9 cellular contexts compared by ENCODE assay signal in genomic region chr14:76761198-76761848, GRCh38. TPM values are rescaled to one million over a fixed set of nuclear protein-coding genes. Genes with fewer than 3 reads are reported as not detected.
DNase-seq lines count a peak whose midpoint lies in the region; ATAC-seq, FAIRE-seq and TF ChIP-seq lines count a peak whose summit lies in the region.
"Had no signal": no experiment of that assay in that cellular context is flagged by ENCODE, and none has a peak within 500 bp of the region (broad histone marks: within the 10 kb centered on the region; RNA-seq: fewer than 3 reads in every experiment).

TSS of gene VASH1 (plus strand) at chr14:76761468. CDS start at chr14:76762822, 1,354 bp downstream.

- H2AFZ ChIP-seq in HepG2 (ENCODE audit: low read length): no peak within 1 kb of the TSS

- H3K27ac ChIP-seq in duodenal mucosa (ENCODE audit: low read depth, low read length) (peak within 1 kb of the TSS; percentile 54), HepG2 (ENCODE audit: extremely low read length, insufficient read depth, low read length) (no peak within 1 kb of the TSS)
- H3K27ac ChIP-seq: 22Rv1 had no signal

- H3K79me2 ChIP-seq in HepG2 (ENCODE audit: insufficient read depth, low read length): no peaks in the 10 kb centered on the region

- H3K27me3 ChIP-seq in duodenal mucosa (ENCODE audit: control insufficient read depth in 1 of 2, insufficient read depth in 2 of 2, low read length in 2 of 2) (peaks cover 6 to 10% of the 10 kb centered on the region in 2 donors), HepG2 (ENCODE audit: control insufficient read depth in 1 of 2, insufficient read depth in 2 of 2, low read length in 2 of 2) (peaks cover 2 to 40% of the 10 kb centered on the region in 2 experiments; a peak in 4 of 5 replicates)

- peaks cover 12 to 23% of the 10 kb centered on the region in 2 donors for H3K4me1 ChIP-seq in duodenal mucosa (ENCODE audit: control insufficient read depth in 1 of 2, insufficient read depth in 2 of 2, low read length in 2 of 2)
- H3K4me1 ChIP-seq in HepG2 (ENCODE audit: insufficient read depth, low read length): 0 out of 2 replicates have a peak, but pooled peaks cover 7% of the 10 kb centered on the region

- intact Hi-C loops in HepG2 (cut with micrococcal nuclease; ENCODE audit: unreplicated experiment): no loop called here

- TF ChIP-seq CTCF in HepG2 (CRISPR knock-in tag; IDR thresholded peaks at IDR 0.05): no peak

- H3K9me3 ChIP-seq in duodenal mucosa (ENCODE audit: control insufficient read depth in 1 of 2, low read length in 2 of 2): no peaks in the 10 kb centered on the region
- no peaks in the 10 kb centered on the region for H3K9me3 ChIP-seq in HepG2 (ENCODE audit: low read length)

- CTCF ChIA-PET in HepG2 (lab: Yijun Ruan, JAX; ENCODE audit: low intra/inter-chr PET ratio, low total read pairs): no interaction called here

- DNase-seq in DMS 273 (lab: John Stamatoyannopoulos, UW; ENCODE audit: unreplicated experiment) (peak; percentile 85), DMS 273 treated with DMSO at 0.1 percent for 48 hours (lab: John Stamatoyannopoulos, UW) (no peak), NCI-H1694 treated with DMSO at 0.1 percent for 48 hours (lab: John Stamatoyannopoulos, UW) (peak; percentile 72), HepG2 (ENCODE audit: low spot score) (no peak)
- DNase-seq in activated CD4-positive, alpha-beta T cell treated with anti-CD3 and anti-CD28 coated beads, Interleukin-2, amount 50 U/mL, for 4 hours: peak; percentile 28 to 30
- peak; percentile 60 for DNase-seq in stimulated activated CD4-positive, alpha-beta T cell treated with anti-CD3 and anti-CD28 coated beads, Interleukin-4, amount 100 ng/mL, for 1 hour

- H3K9ac ChIP-seq in duodenal mucosa (ENCODE audit: low read depth in 1 of 2, low read length in 2 of 2): peak within 1 kb of the TSS; percentile 43 to 55
- no peak within 1 kb of the TSS for H3K9ac ChIP-seq in HepG2 (ENCODE audit: insufficient read depth, low read depth, low read length)

- TF ChIP-seq RAD21 in HepG2 (CRISPR knock-in tag; IDR thresholded peaks at IDR 0.05): no peak

- TF ChIP-seq POLR2A in HepG2 (IDR thresholded peaks at IDR 0.05; ENCODE audit: insufficient read depth in 1 of 2, low read depth in 2 of 2, low read length in 2 of 2): no peak

- H3K36me3 ChIP-seq in duodenal mucosa (ENCODE audit: control insufficient read depth in 1 of 2, insufficient read depth in 2 of 2, low read length in 2 of 2) (no peaks in the 10 kb centered on the region), HepG2 (replicated peaks in 1 of 2; ENCODE audit: control insufficient read depth in 1 of 2, insufficient read depth in 2 of 2, low read length in 2 of 2) (no peaks in the 10 kb centered on the region)

- 12% methylated on average over 10 of the region's 76 CpGs for WGBS in HepG2 (ENCODE audit: low lambda C conversion rate)

- TF ChIP-seq EP300 in HepG2 (IDR thresholded peaks at IDR 0.05; ENCODE audit: low read depth in 2 of 2, low read length in 2 of 2) (no peak), HepG2 (CRISPR knock-in tag; IDR thresholded peaks at IDR 0.05; ENCODE audit: borderline replicate concordance) (no peak)

- H3K4me2 ChIP-seq in HepG2 (ENCODE audit: low read depth, low read length): peak within 1 kb of the TSS; percentile 86

- in situ Hi-C loops in HepG2 (cut with HindIII; ENCODE audit: extremely low pct_ligation_motif_present, low pct_unique_long_range_greater_than_20kb): no loop called here

- BruUV-seq in HepG2 (replicated peaks; lab: Mats Ljungman, UMichigan): no TSS peak

- peak within 1 kb of the TSS; percentile 69 to 73 for H3K4me3 ChIP-seq in duodenal mucosa (ENCODE audit: low read depth in 1 of 2, low read length in 2 of 2)
- peak within 1 kb of the TSS; percentile 54 to 77 (median 59); a peak in 5 of 6 replicates for H3K4me3 ChIP-seq in HepG2 (replicated peaks in 1 of 3; ENCODE audit: insufficient read depth in 1 of 3, low read depth in 2 of 3, low read length in 3 of 3)

- no peak for FAIRE-seq in HepG2 (lab: Jason Lieb, UNC)

- POLR2A ChIA-PET in HepG2 (lab: Yijun Ruan, JAX): interaction anchor here (1.0 kb wide), 1 partner anchor 11 kb away, joined by 4 read pairs; no protein-coding TSS in a partner anchor

- no peaks in the 10 kb centered on the region for H4K20me1 ChIP-seq in HepG2 (ENCODE audit: insufficient read depth, low read length)

- ATAC-seq in HG02642 (IDR thresholded peaks at IDR 0.05; ENCODE audit: poor library complexity, unreplicated experiment) (peak; percentile 76), HepG2 (peak; percentile 80)

TF ChIP-seq in HepG2, 621 proteins besides CTCF, POLR2A, EP300 and RAD21 (continues in another document):
- peak; percentile 33; the same call in 1 of the 2 replicates for TF ChIP-seq PATZ1 (CRISPR knock-in tag; IDR thresholded peaks at IDR 0.05)
- no peak for TF ChIP-seq PHF20 (CRISPR knock-in tag; IDR thresholded peaks at IDR 0.05)
- no peak; the same call in 1 of the 2 replicates for TF ChIP-seq ZNF790 (CRISPR knock-in tag; IDR thresholded peaks at IDR 0.05; ENCODE audit: borderline replicate concordance)
- TF ChIP-seq SMARCC2 (IDR thresholded peaks at IDR 0.05): no peak
- peak; percentile 43; the same call in 1 of the 2 replicates for TF ChIP-seq ZFY (CRISPR knock-in tag; IDR thresholded peaks at IDR 0.05)
- TF ChIP-seq GTF3A (CRISPR knock-in tag; conservative IDR thresholded peaks at IDR 0.05): no peak
- TF ChIP-seq ZNF362 (CRISPR knock-in tag; IDR thresholded peaks at IDR 0.05; ENCODE audit: borderline replicate concordance): no peak
- no peak for TF ChIP-seq TFE3 (CRISPR knock-in tag; IDR thresholded peaks at IDR 0.05)
- TF ChIP-seq PLRG1 (conservative IDR thresholded peaks at IDR 0.05): no peak
- TF ChIP-seq ZNF629 (CRISPR knock-in tag; conservative IDR thresholded peaks at IDR 0.05): no peak

RNA-seq across cellular contexts. Expression of gene VASH1, which starts in this region (rescaled TPM):
- 0.18 and 0.24 TPM in 2 replicates for total RNA-seq in HepG2 (2016; rRNA removed; fragmentation: Illumina TruSeq; extraction: Trizol)
- total RNA-seq in HepG2 (2016; cell fraction: cytosol; rRNA removed; fragmentation: Illumina TruSeq; extraction: Trizol; ENCODE audit: low read depth): not detected in 2 replicates
- total RNA-seq in HepG2 (2016; cell fraction: insoluble cytoplasmic fraction; rRNA removed; fragmentation: Illumina TruSeq; extraction: Trizol): 0.12 and 0.17 TPM in 2 replicates
- 0.10 and 0.15 TPM in 2 replicates for total RNA-seq in HepG2 (2016; cell fraction: membrane; rRNA removed; fragmentation: Illumina TruSeq; extraction: Trizol)
- 0.34 and 0.43 TPM in 2 replicates for total RNA-seq in HepG2 (2016; cell fraction: nucleus; rRNA removed; fragmentation: Illumina TruSeq; extraction: Trizol)
- 0.11 and 0.42 TPM in 2 replicates for polyA plus RNA-seq in HepG2 (2011; rRNA removed)
- polyA plus RNA-seq in HepG2 (2011; cell fraction: cytosol; rRNA removed): 0.15 and 0.32 TPM in 2 replicates
- 0.71 and 0.77 TPM in 2 replicates for polyA plus RNA-seq in HepG2 (2011; cell fraction: nucleus; rRNA removed)
- polyA plus RNA-seq in HepG2 (2012): 0.28 and 0.65 TPM in 2 replicates
- 0.10 TPM in 1 of 2 replicates, not detected in the other for polyA plus RNA-seq in HepG2 (2016; cell fraction: cytosol; fragmentation: Illumina TruSeq; extraction: Trizol; ENCODE audit: low read depth)
- polyA plus RNA-seq in HepG2 (2016; cell fraction: insoluble cytoplasmic fraction; fragmentation: Illumina TruSeq; extraction: Trizol; ENCODE audit: low read depth): 0.24 and 0.26 TPM in 2 replicates
- polyA plus RNA-seq in HepG2 (2016; cell fraction: membrane; fragmentation: Illumina TruSeq; extraction: Trizol; ENCODE audit: low read depth): 0.21 TPM in 1 of 2 replicates, not detected in the other
- polyA plus RNA-seq in HepG2 (2016; cell fraction: nucleus; fragmentation: Illumina TruSeq; extraction: Trizol; ENCODE audit: insufficient read depth, low read depth): 0.43 and 0.83 TPM in 2 replicates
- 0.28 TPM in 1 of 2 replicates, not detected in the other for polyA minus RNA-seq in HepG2 (2011; rRNA and poly(A)+ RNA removed; ENCODE audit: low replicate concordance)
- polyA minus RNA-seq in HepG2 (2011; cell fraction: cytosol; rRNA and poly(A)+ RNA removed): 0.18 and 0.69 TPM in 2 replicates
- polyA minus RNA-seq in HepG2 (2011; cell fraction: nucleus; rRNA and poly(A)+ RNA removed): 0.50 and 0.64 TPM in 2 replicates

Comparison
In these comparisons a context has a peak if more than half of its experiments do, and no peak if none do; other contexts are left out.
1. DNase-seq: peak in DMS 273 (single experiment), NCI-H1694 treated with DMSO at 0.1 percent for 48 hours (single experiment), activated CD4-positive, alpha-beta T cell treated with anti-CD3 and anti-CD28 coated beads, Interleukin-2, amount 50 U/mL, for 4 hours (2 of 2) and stimulated activated CD4-positive, alpha-beta T cell treated with anti-CD3 and anti-CD28 coated beads, Interleukin-4, amount 100 ng/mL, for 1 hour (single experiment); none in DMS 273 treated with DMSO at 0.1 percent for 48 hours (single experiment) and HepG2 (single experiment).
2. Peak in ATAC-seq, H3K4me3 ChIP-seq and H3K4me2 ChIP-seq in HepG2; RNA of the gene not detected or under 1 TPM.